In genomic region chr11:16784097-16784496, GRCh38 we compare ENCODE assay signal across 16 cellular contexts.
"Had no signal": no experiment of that assay in that cellular context is flagged by ENCODE, and none has a peak within 500 bp of the region (broad histone marks: within the 10 kb centered on the region; RNA-seq: fewer than 3 reads in every experiment).

No MANE protein-coding gene starts in this region.

- H3K27ac ChIP-seq: gastroesophageal sphincter, transverse colon had no signal

- FAIRE-seq: astrocyte, kidney, TTC549 had no signal

- H3K9me3 ChIP-seq: breast epithelium, gastroesophageal sphincter, heart left ventricle, transverse colon had no signal

- ATAC-seq: esophagus mucosa; gastroesophageal sphincter; naive thymus-derived CD4-positive, alpha-beta T cell; stimulated activated naive CD8-positive, alpha-beta T cell treated with anti-CD3 and anti-CD28 coated beads, Interleukin-15, Interleukin-2, amounts not matched to agents 100 U/mL and 50 U/mL, for 24 hours had no signal

- H3K4me3 ChIP-seq: breast epithelium, gastroesophageal sphincter, heart left ventricle, transverse colon had no signal

- H3K36me3 ChIP-seq: breast epithelium, heart left ventricle, transverse colon had no signal

- DNase-seq: activated CD4-positive, alpha-beta T cell treated with anti-CD3 and anti-CD28 coated beads, Interleukin-2, amount 50 U/mL, for 48 hours; activated gamma-delta T cell; cerebellar nuclear complex; cortex of kidney; effector CD8-positive, alpha-beta T cell; heart left ventricle; kidney; mesenchymal stem cell; naive thymus-derived CD4-positive, alpha-beta T cell; stimulated activated naive CD8-positive, alpha-beta T cell treated with anti-CD3 and anti-CD28 coated beads, Interleukin-15, Interleukin-2, amounts not matched to agents 100 U/mL and 50 U/mL, for 24 hours; transverse colon had no signal

- H3K27me3 ChIP-seq: breast epithelium, gastroesophageal sphincter, heart left ventricle, transverse colon had no signal
